In genomic region chr1:226666714-226667113, GRCh38 we compare ENCODE assay signal across 12 cellular contexts.
A peak's percentile ranks its signal among the peaks of the same experiment; 100 is the strongest.
DNase-seq lines count a peak whose midpoint lies in the region; ATAC-seq and TF ChIP-seq lines count a peak whose summit lies in the region.
"Had no signal": no experiment of that assay in that cellular context is flagged by ENCODE, and none has a peak within 500 bp of the region (broad histone marks: within the 10 kb centered on the region; RNA-seq: fewer than 3 reads in every experiment).

No MANE protein-coding gene starts in this region.

- CTCF ChIA-PET in T-cell (lab: Charles Lee), result no interaction called here

- H3K27me3 Mint-ChIP-seq in T-cell (no peaks in the 10 kb centered on the region), endothelial cell (ENCODE audit: unreplicated experiment) (peaks cover 13% of the 10 kb centered on the region), type B pancreatic cell (no peaks in the 10 kb centered on the region)

- no peak for ATAC-seq in heart left ventricle
- ATAC-seq in heart right ventricle, result no peak
- ATAC-seq in T-cell (replicated peaks in 1 of 4), result no peak
- ATAC-seq in GM21526 (IDR thresholded peaks at IDR 0.05; ENCODE audit: low FRiP score, unreplicated experiment), result no peak
- no peak for ATAC-seq in HG03196 (IDR thresholded peaks at IDR 0.05; ENCODE audit: unreplicated experiment)

- H3K4me1 Mint-ChIP-seq in T-cell (peaks cover 17 to 93% (median 21%) of the 10 kb centered on the region in 3 donors), endothelial cell (ENCODE audit: unreplicated experiment) (peaks cover 91% of the 10 kb centered on the region), type B pancreatic cell (ENCODE audit: unreplicated experiment) (peaks cover 72% of the 10 kb centered on the region)

- TF ChIP-seq CTCF in heart left ventricle (IDR thresholded peaks at IDR 0.05), result no peak
- TF ChIP-seq CTCF in heart right ventricle (IDR thresholded peaks at IDR 0.05), result no peak
- TF ChIP-seq CTCF in endothelial cell (IDR thresholded peaks at IDR 0.05; ENCODE audit: unreplicated experiment), result no peak
- no peak for TF ChIP-seq CTCF in type B pancreatic cell (conservative IDR thresholded peaks at IDR 0.05)

- H3K4me3 Mint-ChIP-seq in T-cell (peak overlapping the region in 2 of 3 donors; percentile 7 to 15), endothelial cell (ENCODE audit: unreplicated experiment) (peak overlapping the region; percentile 44), type B pancreatic cell (no peak overlapping the region)

- TF ChIP-seq POLR2A in heart left ventricle (IDR thresholded peaks at IDR 0.05), result no peak

- DNase-seq in heart left ventricle (peak in 1 of 5 donors; percentile 9), heart right ventricle (no peak), T-cell (no peak), endothelial cell (ENCODE audit: low spot score) (no peak), type B pancreatic cell (ENCODE audit: extremely low spot score, unreplicated experiment) (no peak), DMS79 treated with DMSO at 0.1 percent for 48 hours (lab: John Stamatoyannopoulos, UW) (no peak)
- DNase-seq: activated CD4-positive, alpha-beta T cell treated with anti-CD3 and anti-CD28 coated beads, Interleukin-2, amount 50 U/mL, for 1 hour; NCI-H1417 treated with DMSO at 0.1 percent for 48 hours; NCI-H446 treated with DMSO at 0.1 percent for 48 hours; transverse colon had no signal

- WGBS in heart left ventricle, 4 donors, result 88 to 97% (median 91%) methylated on average over 4 of the region's 4 CpGs
- WGBS in heart right ventricle, 2 donors, result 90 to 96% methylated on average over 4 of the region's 4 CpGs

- H3K4me1 ChIP-seq in heart left ventricle, result peaks cover 12 to 97% (median 64%) of the 10 kb centered on the region in 12 donors
- peaks cover 0 to 98% (median 32%) of the 10 kb centered on the region in 9 donors for H3K4me1 ChIP-seq in heart right ventricle

- no peaks in the 10 kb centered on the region for H3K27me3 ChIP-seq in heart left ventricle
- H3K27me3 ChIP-seq in heart right ventricle, result no peaks in the 10 kb centered on the region
- H3K27me3 ChIP-seq: transverse colon had no signal

- POLR2A ChIA-PET in T-cell (lab: Charles Lee), result no interaction called here

- H3K36me3 ChIP-seq in heart left ventricle (peaks cover 0 to 8% (median 0%) of the 10 kb centered on the region in 9 donors), heart right ventricle (peaks cover 0 to 7% (median 0%) of the 10 kb centered on the region in 9 donors)
- H3K36me3 ChIP-seq: transverse colon had no signal

- H3K9me3 Mint-ChIP-seq in T-cell (no peaks in the 10 kb centered on the region), endothelial cell (ENCODE audit: unreplicated experiment) (no peaks in the 10 kb centered on the region), type B pancreatic cell (no peaks in the 10 kb centered on the region)

- H3K27ac Mint-ChIP-seq in T-cell (peak overlapping the region; percentile 69 to 85), endothelial cell (ENCODE audit: unreplicated experiment) (peak overlapping the region; percentile 82), type B pancreatic cell (peak overlapping the region; percentile 9)

- H3K4me3 ChIP-seq in heart left ventricle, result no peak overlapping the region
- H3K4me3 ChIP-seq in heart right ventricle, result no peak overlapping the region
- H3K4me3 ChIP-seq: transverse colon had no signal

- peak overlapping the region in 8 of 12 donors; percentile 77 to 94 (median 89) for H3K27ac ChIP-seq in heart left ventricle
- H3K27ac ChIP-seq in heart right ventricle, result peak overlapping the region in 5 of 10 donors; percentile 79 to 92 (median 86)
- H3K27ac ChIP-seq: transverse colon had no signal

- intact Hi-C loops in heart left ventricle (cut with DNase I) (no loop called here), heart right ventricle (cut with DNase I) (no loop called here)

- H3K9me3 ChIP-seq in heart left ventricle (no peaks in the 10 kb centered on the region), heart right ventricle (no peaks in the 10 kb centered on the region)
- H3K9me3 ChIP-seq: transverse colon had no signal

- H3K36me3 Mint-ChIP-seq in T-cell (peaks cover 30% of the 10 kb centered on the region), endothelial cell (ENCODE audit: low read depth, unreplicated experiment) (peaks cover 13% of the 10 kb centered on the region), type B pancreatic cell (peaks cover 4% of the 10 kb centered on the region)

Comparison
In these comparisons a context has a peak if more than half of its experiments do, and no peak if none do; other contexts are left out.
1. H3K27ac Mint-ChIP-seq: peak in every context shown above with its lines; median percentile 82 in endothelial cell; 77 in T-cell; 9 in type B pancreatic cell.